Comparison of ENCODE assay signal across 27 cellular contexts in the genomic region with DNA sequence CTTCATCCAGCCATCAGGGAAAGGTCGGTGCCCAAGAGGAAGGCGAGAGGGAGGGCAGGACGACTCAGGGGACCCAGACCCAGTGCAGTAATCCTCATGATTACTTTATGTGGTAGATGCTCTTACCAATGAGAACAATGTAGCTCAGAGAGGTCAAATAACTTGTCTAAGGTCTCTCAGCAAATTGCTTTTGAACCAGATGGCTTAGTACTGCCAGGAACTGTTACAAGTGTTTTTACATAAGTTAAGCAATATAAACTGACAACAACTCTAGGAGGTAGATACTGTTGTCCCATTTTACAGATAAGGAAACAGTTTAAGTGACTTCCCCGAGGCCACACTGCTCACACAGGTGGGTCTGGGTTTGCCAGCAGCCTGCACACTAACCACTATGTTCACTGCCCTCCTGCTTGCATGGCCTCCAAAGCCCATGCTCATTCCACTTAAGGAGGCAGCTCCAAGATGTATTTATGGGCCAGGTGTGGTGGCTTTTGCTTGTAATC.
DNase-seq lines count a peak whose midpoint lies in the region; ATAC-seq, FAIRE-seq and TF ChIP-seq lines count a peak whose summit lies in the region.
"Had no signal": no experiment of that assay in that cellular context is flagged by ENCODE, and none has a peak within 500 bp of the region (broad histone marks: within the 10 kb centered on the region; RNA-seq: fewer than 3 reads in every experiment).

No MANE protein-coding gene starts in this region.

- H2BK12ac ChIP-seq in mesenchymal stem cell (ENCODE audit: low read length in 2 of 2) = peak overlapping the region in 1 of 2 experiments; percentile 29

- POLR2A ChIA-PET in GM12878 (lab: Charles Lee) = interaction anchor here (0.6 kb wide), 1 partner anchor 125 kb away, joined by 3 read pairs; no protein-coding TSS in a partner anchor

- ATAC-seq in GM12878 (no peak), esophagus mucosa (no peak)
- ATAC-seq: HepG2, K562, PC-3, T-cell had no signal

- no peak overlapping the region for H3K4me3 ChIP-seq in Karpas-422 (ENCODE audit: low read length)
- H3K4me3 ChIP-seq in GM12878 = no peak overlapping the region
- no peak overlapping the region for H3K4me3 ChIP-seq in mesenchymal stem cell (ENCODE audit: insufficient read depth in 1 of 2, low read depth in 1 of 2, low read length in 2 of 2)
- H3K4me3 ChIP-seq in tibial nerve = no peak overlapping the region
- no peak overlapping the region for H3K4me3 ChIP-seq in HAP-1
- H3K4me3 ChIP-seq: K562, SJSA1 had no signal

- H3K18ac ChIP-seq in mesenchymal stem cell (ENCODE audit: low read depth in 1 of 2, low read length in 2 of 2) = no peak overlapping the region

- H3K14ac ChIP-seq in mesenchymal stem cell (ENCODE audit: low read length in 2 of 2) = no peak overlapping the region

- no peak for TF ChIP-seq CTCF in GM12878 (IDR thresholded peaks at IDR 0.05 in 2 of 3, conservative IDR thresholded peaks at IDR 0.05 in 1 of 3; ENCODE audit: control insufficient read depth in 2 of 3, extremely low read depth in 1 of 3, insufficient read depth in 1 of 3, low read depth in 3 of 3, low read length in 3 of 3)
- no peak for TF ChIP-seq CTCF in tibial nerve (IDR thresholded peaks at IDR 0.05)

- H2AK5ac ChIP-seq in mesenchymal stem cell (ENCODE audit: low read length, severe bottlenecking) = no peak overlapping the region

- SMC1A ChIA-PET in GM12878 (lab: Charles Lee; ENCODE audit: uncharacterized antibody, unreplicated experiment) = interaction anchor here (1.0 to 2.5 kb wide), 3 partner anchors 119 to 186 kb away, joined by 4 to 10 read pairs (median 4); no protein-coding TSS in a partner anchor

- no peaks in the 10 kb centered on the region for H3K36me3 ChIP-seq in Karpas-422 (ENCODE audit: insufficient read depth, low read length)
- H3K36me3 ChIP-seq in GM12878 (ENCODE audit: control insufficient read depth in 2 of 2, insufficient read depth in 2 of 2, low read length in 1 of 2) = no peaks in the 10 kb centered on the region
- peaks cover 0 to 35% of the 10 kb centered on the region in 2 experiments for H3K36me3 ChIP-seq in mesenchymal stem cell (ENCODE audit: control insufficient read depth in 1 of 2, insufficient read depth in 2 of 2, low read depth in 1 of 2, low read length in 2 of 2)
- peaks cover 0 to 14% (median 0%) of the 10 kb centered on the region in 3 donors for H3K36me3 ChIP-seq in tibial nerve
- H3K36me3 ChIP-seq in HAP-1 (replicated peaks) = no peaks in the 10 kb centered on the region
- H3K36me3 ChIP-seq: BE2C, SJSA1 had no signal

- no peak overlapping the region for H4K8ac ChIP-seq in mesenchymal stem cell (ENCODE audit: low read length)

- no peaks in the 10 kb centered on the region for H3K27me3 ChIP-seq in Karpas-422 (ENCODE audit: low read length)
- H3K27me3 ChIP-seq in GM12878 (replicated peaks in 1 of 2; ENCODE audit: control insufficient read depth in 2 of 2, insufficient read depth in 2 of 2, low read length in 1 of 2) = no peaks in the 10 kb centered on the region; a peak in 1 of 4 replicates
- peaks cover 0 to 23% of the 10 kb centered on the region in 2 experiments for H3K27me3 ChIP-seq in mesenchymal stem cell (ENCODE audit: control insufficient read depth in 1 of 2, insufficient read depth in 1 of 2, low read length in 2 of 2)
- H3K27me3 ChIP-seq in tibial nerve = no peaks in the 10 kb centered on the region
- no peaks in the 10 kb centered on the region for H3K27me3 ChIP-seq in HAP-1 (ENCODE audit: low read depth)
- H3K27me3 ChIP-seq: BE2C, SJSA1 had no signal

- H3K4me2 ChIP-seq in Karpas-422 (ENCODE audit: low read depth, low read length, poor library complexity, severe bottlenecking) = peak overlapping the region; percentile 37
- H3K4me2 ChIP-seq in GM12878 (ENCODE audit: control insufficient read depth, insufficient read depth) = no peak overlapping the region
- no peak overlapping the region for H3K4me2 ChIP-seq in mesenchymal stem cell (ENCODE audit: low read length, poor library complexity, severe bottlenecking)

- no peaks in the 10 kb centered on the region for H3K9me2 ChIP-seq in Karpas-422 (replicated peaks; ENCODE audit: insufficient read depth, low read length)

- H3K79me2 ChIP-seq in Karpas-422 (ENCODE audit: low read length) (no peaks in the 10 kb centered on the region), GM12878 (ENCODE audit: control insufficient read depth, insufficient read depth, low read length) (no peaks in the 10 kb centered on the region)

- no peak overlapping the region for H2BK15ac ChIP-seq in mesenchymal stem cell (ENCODE audit: low read depth, poor library complexity, severe bottlenecking)

- CTCF ChIA-PET in GM12878 (lab: Yijun Ruan, JAX) = interaction anchor here (0.9 to 4.3 kb wide), 7 partner anchors 9 to 187 kb away, joined by 3 to 47 read pairs (median 5); no protein-coding TSS in a partner anchor

- no peak overlapping the region for H3K23ac ChIP-seq in mesenchymal stem cell (ENCODE audit: low read length in 2 of 2)

- H3K4ac ChIP-seq in mesenchymal stem cell (ENCODE audit: low read depth in 1 of 2, low read length in 2 of 2) = no peak overlapping the region

- TF ChIP-seq POLR2A in GM12878 (IDR thresholded peaks at IDR 0.05; ENCODE audit: low read depth, low read length) (no peak), tibial nerve (IDR thresholded peaks at IDR 0.05) (no peak)

- H3K9me3 ChIP-seq in Karpas-422 (ENCODE audit: low read length) (no peaks in the 10 kb centered on the region), GM12878 (replicated peaks; ENCODE audit: control insufficient read depth, insufficient read depth, low read length) (no peaks in the 10 kb centered on the region), mesenchymal stem cell (ENCODE audit: control insufficient read depth, low read length) (no peaks in the 10 kb centered on the region), tibial nerve (no peaks in the 10 kb centered on the region), HAP-1 (no peaks in the 10 kb centered on the region)
- H3K9me3 ChIP-seq: BE2C, SJSA1 had no signal

- RAD21 ChIA-PET in GM12878 (lab: Charles Lee; ENCODE audit: unreplicated experiment) = interaction anchor here (1.8 kb wide), 1 partner anchor 157 kb away, joined by 20 read pairs; no protein-coding TSS in a partner anchor

- H3K27ac ChIP-seq in Karpas-422 (ENCODE audit: low read length) (peak overlapping the region; percentile 89), GM12878 (ENCODE audit: control insufficient read depth, insufficient read depth) (no peak overlapping the region), mesenchymal stem cell (ENCODE audit: low read length, poor library complexity, severe bottlenecking) (no peak overlapping the region), tibial nerve (no peak overlapping the region)
- H3K27ac ChIP-seq: SJSA1 had no signal

- H4K20me1 ChIP-seq in Karpas-422 (ENCODE audit: insufficient read depth, low read depth, low read length) = no peaks in the 10 kb centered on the region
- H4K20me1 ChIP-seq in GM12878 (ENCODE audit: control insufficient read depth, insufficient read depth) = no peaks in the 10 kb centered on the region

- in situ Hi-C loops in GM12878 (cut with MboI) (no loop called here), HAP-1 (cut with MboI; ENCODE audit: low sequenced_read_pairs) (no loop called here)

- intact Hi-C loops in GM12878 (cut with micrococcal nuclease; ENCODE audit: unreplicated experiment) = no loop called here

- peaks cover 24% of the 10 kb centered on the region for H3K79me1 ChIP-seq in mesenchymal stem cell (replicated peaks; ENCODE audit: low read length, poor library complexity, severe bottlenecking)

- H3K9ac ChIP-seq in Karpas-422 (ENCODE audit: low read length) (peak overlapping the region; percentile 57), GM12878 (ENCODE audit: control insufficient read depth, insufficient read depth, low read length) (no peak overlapping the region), mesenchymal stem cell (ENCODE audit: low read length) (no peak overlapping the region)

- no peak overlapping the region for H2AFZ ChIP-seq in Karpas-422 (ENCODE audit: low read length)
- H2AFZ ChIP-seq in GM12878 (ENCODE audit: control insufficient read depth, low read depth, low read length) = no peak overlapping the region
- no peak overlapping the region for H2AFZ ChIP-seq in mesenchymal stem cell (ENCODE audit: low read depth, low read length)

- H2BK5ac ChIP-seq in mesenchymal stem cell (ENCODE audit: low read depth, low read length, poor library complexity, severe bottlenecking) = no peak overlapping the region

- no peak overlapping the region for H2BK120ac ChIP-seq in mesenchymal stem cell (ENCODE audit: low read depth, low read length)

- no peak overlapping the region for H4K91ac ChIP-seq in mesenchymal stem cell (ENCODE audit: low read length)

- peak; percentile 31 for FAIRE-seq in GM12878 (lab: Jason Lieb, UNC)
- FAIRE-seq: G401.6, GM12891, H54, HepG2, K562 had no signal

- peak; percentile 60 for DNase-seq in Karpas-422
- no peak for DNase-seq in GM12878 (ENCODE audit: low read depth, low spot score)
- DNase-seq in mesenchymal stem cell = peak; percentile 44
- no peak for DNase-seq in tibial nerve (ENCODE audit: low spot score in 2 of 2)
- no peak for DNase-seq in HAP-1 (ENCODE audit: low spot score in 2 of 2)
- no peak for DNase-seq in SKM-1 (lab: John Stamatoyannopoulos, UW; ENCODE audit: unreplicated experiment)
- DNase-seq: BE2C; CD8-positive, alpha-beta memory T cell; DMS53; MV-4-11; NCI-H1105; NCI-H1436 treated with DMSO at 0.1 percent for 48 hours; NCI-H187 treated with DMSO at 0.1 percent for 48 hours; NCI-H2171 treated with DMSO at 0.1 percent for 48 hours; NCI-H524 treated with DMSO at 0.1 percent for 48 hours; NCI-H82; NK-92 treated with Interleukin-12 subunit alpha and Interleukin-12 subunit beta, amount 100 ng/mL, for 24 hours; Right ventricle myocardium superior; T-cell had no signal

- BruUV-seq in GM12878 (replicated peaks; lab: Mats Ljungman, UMichigan) = no TSS peak

- TF ChIP-seq RAD21 in GM12878 (IDR thresholded peaks at IDR 0.05; ENCODE audit: insufficient read depth, low read depth, low read length) = no peak

- 18% methylated on average over 4 of the region's 4 CpGs for WGBS in GM12878 (ENCODE audit: insufficient coverage, insufficient replicate concordance, low lambda C conversion rate, missing lambda C conversion rate)
- WGBS in mesenchymal stem cell = 88% methylated on average over 4 of the region's 4 CpGs
- WGBS in tibial nerve, 2 donors = 75 to 77% methylated on average over 4 of the region's 4 CpGs

- TF ChIP-seq EP300 in GM12878 (IDR thresholded peaks at IDR 0.05; ENCODE audit: borderline replicate concordance in 1 of 2, control insufficient read depth in 1 of 2, low read depth in 2 of 2, low read length in 2 of 2) (no peak), tibial nerve (IDR thresholded peaks at IDR 0.05) (no peak)

- H3K4me1 ChIP-seq in Karpas-422 (ENCODE audit: low read length) (peaks cover 81% of the 10 kb centered on the region), GM12878 (ENCODE audit: control insufficient read depth, insufficient read depth, low read length) (peaks cover 4% of the 10 kb centered on the region; the same call in 1 of the 2 replicates), mesenchymal stem cell (ENCODE audit: control insufficient read depth, insufficient read depth, low read depth, low read length) (peaks cover 11% of the 10 kb centered on the region), tibial nerve (no peaks in the 10 kb centered on the region), HAP-1 (no peaks in the 10 kb centered on the region)
- H3K4me1 ChIP-seq: BE2C, SJSA1 had no signal

TF ChIP-seq in GM12878, 131 proteins besides CTCF, POLR2A, EP300 and RAD21 (continues in another document):
- TF ChIP-seq SUZ12 (IDR thresholded peaks at IDR 0.05; ENCODE audit: unreplicated experiment) = no peak

Comparison
In these comparisons a context has a peak if more than half of its experiments do, and no peak if none do; other contexts are left out.
1. DNase-seq: peak in Karpas-422 (single experiment) and mesenchymal stem cell (single experiment); none in GM12878 (single experiment), tibial nerve (0 of 2), HAP-1 (0 of 2) and SKM-1 (single experiment).